ENCODE assay signal across 25 cellular contexts in genomic region chr4:119172223-119172622, GRCh38. TPM values are rescaled to one million over a fixed set of nuclear protein-coding genes. Genes with fewer than 3 reads are reported as not detected.
DNase-seq lines count a peak whose midpoint lies in the region; ATAC-seq, FAIRE-seq and TF ChIP-seq lines count a peak whose summit lies in the region.
"Had no signal": no experiment of that assay in that cellular context is flagged by ENCODE, and none has a peak within 500 bp of the region (broad histone marks: within the 10 kb centered on the region; RNA-seq: fewer than 3 reads in every experiment).

No MANE protein-coding gene starts in this region.

- H3K9me2 ChIP-seq in GM23248 (ENCODE audit: insufficient read depth), result no peaks in the 10 kb centered on the region

- no peak overlapping the region for H3K9ac ChIP-seq in GM23248

- 89% methylated on average over 7 of the region's 7 CpGs for WGBS in GM23248 (ENCODE audit: low coverage in 1 of 2, low lambda C conversion rate in 2 of 2, missing lambda C conversion rate in 2 of 2), 2 experiments

- CTCF ChIA-PET in A673 (lab: Charles Lee), result no interaction called here

- no peak overlapping the region for H3K4me3 ChIP-seq in A673 (ENCODE audit: low read depth, low read length, poor library complexity, severe bottlenecking)
- H3K4me3 ChIP-seq in GM23248, result no peak overlapping the region
- no peak overlapping the region for H3K4me3 ChIP-seq in fibroblast of mammary gland (ENCODE audit: control insufficient read depth, low read depth, low read length)
- no peak overlapping the region for H3K4me3 ChIP-seq in upper lobe of right lung
- H3K4me3 ChIP-seq: colonic mucosa had no signal

- ATAC-seq in upper lobe of right lung, result no peak
- ATAC-seq: activated T-cell treated with anti-CD3 and anti-CD28 coated beads, Interleukin-2, amount 50 U/mL, for 4 hours; esophagus mucosa; left lobe of liver had no signal

- in situ Hi-C loops in GM23248 (cut with MboI), result no loop called here

- no peak for TF ChIP-seq CTCF in A673 (conservative IDR thresholded peaks at IDR 0.05; ENCODE audit: low read depth, low read length)
- no peak for TF ChIP-seq CTCF in fibroblast of mammary gland (conservative IDR thresholded peaks at IDR 0.05; ENCODE audit: control insufficient read depth, insufficient read depth, low read depth, low read length)
- no peak for TF ChIP-seq CTCF in upper lobe of right lung (IDR thresholded peaks at IDR 0.05)

- no peak overlapping the region for H3K27ac ChIP-seq in A673 (ENCODE audit: low read depth, low read length, poor library complexity, severe bottlenecking)
- H3K27ac ChIP-seq in GM23248, result no peak overlapping the region
- no peak overlapping the region for H3K27ac ChIP-seq in upper lobe of right lung
- H3K27ac ChIP-seq: C4-2B, colonic mucosa, RWPE1 had no signal

- H3K27me3 ChIP-seq in A673 (replicated peaks; ENCODE audit: insufficient read depth, low read depth, low read length, poor library complexity), result no peaks in the 10 kb centered on the region
- H3K27me3 ChIP-seq in GM23248 (replicated peaks; ENCODE audit: insufficient read depth), result no peaks in the 10 kb centered on the region
- no peaks in the 10 kb centered on the region for H3K27me3 ChIP-seq in upper lobe of right lung
- H3K27me3 ChIP-seq: colonic mucosa had no signal

- no peaks in the 10 kb centered on the region for H3K4me1 ChIP-seq in A673 (ENCODE audit: insufficient read depth, low read length, poor library complexity, severe bottlenecking)
- no peaks in the 10 kb centered on the region for H3K4me1 ChIP-seq in GM23248 (ENCODE audit: insufficient read depth)
- no peaks in the 10 kb centered on the region for H3K4me1 ChIP-seq in upper lobe of right lung
- H3K4me1 ChIP-seq: colonic mucosa had no signal

- POLR2A ChIA-PET in A673 (lab: Charles Lee; ENCODE audit: low non-redundant PET), result no interaction called here

- H3F3A ChIP-seq in GM23248 (ENCODE audit: insufficient read depth), result no peaks in the 10 kb centered on the region

- peak; percentile 2 for DNase-seq in A673 (ENCODE audit: low spot score)
- DNase-seq in GM23248, result peak; percentile 1
- peak; percentile 21 for DNase-seq in RKO (ENCODE audit: low spot score)
- peak; percentile 57 for DNase-seq in fibroblast of mammary gland (ENCODE audit: low read depth)
- DNase-seq in NCI-H2227 treated with DMSO at 0.1 percent for 48 hours (lab: John Stamatoyannopoulos, UW), result no peak
- DNase-seq in upper lobe of right lung, result no peak
- no peak for DNase-seq in occipital lobe (lab: John Stamatoyannopoulos, UW)
- no peak for DNase-seq in RCC 7860 (ENCODE audit: low spot score)
- DNase-seq: activated naive CD4-positive, alpha-beta T cell treated with anti-CD3 and anti-CD28 coated beads, Interleukin-2, amount 10 ng/mL, durations not matched to agents 7 days and 5 days; activated T-cell treated with anti-CD3 and anti-CD28 coated beads, Interleukin-2, amount 50 U/mL, for 4 hours; Calu3; colonic mucosa; DND-41; effector memory CD4-positive, alpha-beta T cell; hippocampal formation; immature natural killer cell; NCI-H1092 treated with DMSO at 0.1 percent for 48 hours; NCI-H187 treated with DMSO at 0.1 percent for 48 hours; stimulated activated naive CD4-positive, alpha-beta T cell treated with Interleukin-2 at 50 U/mL for 16 hours; T-helper 1 cell had no signal

- H3K36me3 ChIP-seq in A673 (ENCODE audit: insufficient read depth, low read length, poor library complexity, severe bottlenecking) (no peaks in the 10 kb centered on the region), GM23248 (ENCODE audit: low read depth) (no peaks in the 10 kb centered on the region), upper lobe of right lung (no peaks in the 10 kb centered on the region)
- H3K36me3 ChIP-seq: colonic mucosa had no signal

- no peak overlapping the region for H3K4me2 ChIP-seq in GM23248 (ENCODE audit: unreplicated experiment)

- intact Hi-C loops in A673 (cut with micrococcal nuclease; ENCODE audit: unreplicated experiment), result no loop called here
- intact Hi-C loops in upper lobe of right lung (cut with DNase I), result no loop called here

- H3K9me3 ChIP-seq in A673 (ENCODE audit: low read depth, low read length, poor library complexity, severe bottlenecking), result no peaks in the 10 kb centered on the region
- no peaks in the 10 kb centered on the region for H3K9me3 ChIP-seq in GM23248 (ENCODE audit: low read depth)
- no peaks in the 10 kb centered on the region for H3K9me3 ChIP-seq in upper lobe of right lung
- H3K9me3 ChIP-seq: colonic mucosa had no signal

- no TSS peak for BruUV-seq in A673 (replicated peaks; lab: Mats Ljungman, UMichigan)

- H2AFZ ChIP-seq in GM23248, result no peak overlapping the region

- no peaks in the 10 kb centered on the region for H3K79me2 ChIP-seq in GM23248 (ENCODE audit: insufficient read depth)

- no peaks in the 10 kb centered on the region for H4K20me1 ChIP-seq in GM23248 (ENCODE audit: insufficient read depth)

- FAIRE-seq in RCC 7860 (lab: Jason Lieb, UNC), result no peak
- FAIRE-seq: GM12891 had no signal

RNA-seq across cellular contexts. Expression of gene MYOZ2, which starts 36.6 kb away (rescaled TPM):
- not detected in 2 replicates for total RNA-seq in A673 (2021)
- total RNA-seq in GM23248 (2014; rRNA removed; shearing (Covaris generic)), result 0.22 TPM in 1 of 2 replicates, not detected in the other
- 0.35 and 0.59 TPM in 2 replicates for polyA plus RNA-seq in GM23248 (2016; fragmentation: Nextera tagmentation; extraction: Ambion mirVana)
- total RNA-seq in upper lobe of right lung, result 0.23 TPM
- 0.62 TPM for total RNA-seq in occipital lobe
- total RNA-seq: activated T-cell treated with anti-CD3 and anti-CD28 coated beads, Interleukin-2, amount 50 U/mL, for 4 hours; Calu3; esophagus mucosa; left lobe of liver had no signal
- polyA plus RNA-seq: immature natural killer cell had no signal

RNA-seq across cellular contexts. Expression of gene USP53, which starts 40.3 kb away (rescaled TPM):
- total RNA-seq in A673 (2021) (10.5 and 12.2 TPM in 2 replicates), upper lobe of right lung (80.5 TPM), occipital lobe (16.2 TPM)
- total RNA-seq in GM23248 (2014; rRNA removed; shearing (Covaris generic)), result 42.4 and 43.3 TPM in 2 replicates
- polyA plus RNA-seq in GM23248 (2016; fragmentation: Nextera tagmentation; extraction: Ambion mirVana), result 19.9 and 26.0 TPM in 2 replicates

Comparison
In these comparisons a context has a peak if more than half of its experiments do, and no peak if none do; other contexts are left out.
1. DNase-seq: peak in A673 (single experiment), GM23248 (single experiment), RKO (single experiment) and fibroblast of mammary gland (single experiment); none in NCI-H2227 treated with DMSO at 0.1 percent for 48 hours (single experiment), upper lobe of right lung (single experiment), occipital lobe (single experiment) and RCC 7860 (single experiment).